Comparison of ENCODE assay signal across 16 cellular contexts in genomic region chr2:181978351-181979150, GRCh38. TPM values are rescaled to one million over a fixed set of nuclear protein-coding genes. Genes with fewer than 3 reads are reported as not detected.
A peak's percentile ranks its signal among the peaks of the same experiment; 100 is the strongest.
DNase-seq lines count a peak whose midpoint lies in the region; ATAC-seq, FAIRE-seq and TF ChIP-seq lines count a peak whose summit lies in the region.
"Had no signal": no experiment of that assay in that cellular context is flagged by ENCODE, and none has a peak within 500 bp of the region (broad histone marks: within the 10 kb centered on the region; RNA-seq: fewer than 3 reads in every experiment).

No MANE protein-coding gene starts in this region.

- no peak overlapping the region for H2AFZ ChIP-seq in HepG2 (ENCODE audit: low read length)
- H2AFZ ChIP-seq: GM23338 had no signal

- H3K4me1 ChIP-seq in HepG2 (ENCODE audit: insufficient read depth, low read length) (no peaks in the 10 kb centered on the region), A673 (ENCODE audit: insufficient read depth, low read length, poor library complexity, severe bottlenecking) (peaks cover under 1% of the 10 kb centered on the region)

- TF ChIP-seq EP300 in HepG2 (IDR thresholded peaks at IDR 0.05; ENCODE audit: low read depth in 2 of 2, low read length in 2 of 2) (no peak), HepG2 (CRISPR knock-in tag; IDR thresholded peaks at IDR 0.05; ENCODE audit: borderline replicate concordance) (no peak)

- H3K27ac ChIP-seq in HepG2 (ENCODE audit: extremely low read length, insufficient read depth, low read length) (no peak overlapping the region), A673 (ENCODE audit: low read depth, low read length, poor library complexity, severe bottlenecking) (no peak overlapping the region)

- no peak overlapping the region for H3K4me2 ChIP-seq in HepG2 (ENCODE audit: low read depth, low read length)
- H3K4me2 ChIP-seq: GM23338 had no signal

- TF ChIP-seq CTCF in HepG2 (CRISPR knock-in tag; IDR thresholded peaks at IDR 0.05) (no peak), A673 (conservative IDR thresholded peaks at IDR 0.05; ENCODE audit: low read depth, low read length) (no peak)

- WGBS in HepG2 (ENCODE audit: low lambda C conversion rate), result 38% methylated on average over 2 of the region's 2 CpGs

- no peak overlapping the region for H3K4me3 Mint-ChIP-seq in T-cell
- H3K4me3 Mint-ChIP-seq: GM23338; naive thymus-derived CD8-positive, alpha-beta T cell; WTC11 had no signal

- H3K27ac Mint-ChIP-seq in T-cell, result no peak overlapping the region
- H3K27ac Mint-ChIP-seq: GM23338; naive thymus-derived CD8-positive, alpha-beta T cell; WTC11 had no signal

- no peak overlapping the region for H3K9ac ChIP-seq in HepG2 (ENCODE audit: insufficient read depth, low read depth, low read length)

- BruUV-seq in HepG2 (replicated peaks; lab: Mats Ljungman, UMichigan) (no TSS peak), A673 (replicated peaks; lab: Mats Ljungman, UMichigan) (no TSS peak)

- no peaks in the 10 kb centered on the region for H3K36me3 ChIP-seq in HepG2 (replicated peaks in 1 of 2; ENCODE audit: control insufficient read depth in 1 of 2, insufficient read depth in 2 of 2, low read length in 2 of 2)
- H3K36me3 ChIP-seq in A673 (ENCODE audit: insufficient read depth, low read length, poor library complexity, severe bottlenecking), result no peaks in the 10 kb centered on the region

- ATAC-seq in GM21717 (IDR thresholded peaks at IDR 0.05; ENCODE audit: unreplicated experiment) (peak; percentile 31), HG03432 (IDR thresholded peaks at IDR 0.05; ENCODE audit: unreplicated experiment) (peak; percentile 31), esophagus mucosa (peak; percentile 44), HepG2 (no peak), T-cell (replicated peaks in 1 of 4) (no peak)
- ATAC-seq: GM23338; left colon; naive thymus-derived CD8-positive, alpha-beta T cell; WTC11 had no signal

- peak; percentile 13 for DNase-seq in EH (ENCODE audit: low read depth)
- DNase-seq in HEK293T (ENCODE audit: extremely low spot score), result no peak
- DNase-seq in HepG2 (ENCODE audit: low spot score), result no peak
- no peak for DNase-seq in T-cell
- DNase-seq in A673 (ENCODE audit: low spot score), result no peak
- DNase-seq: AML-193; left colon; naive thymus-derived CD8-positive, alpha-beta T cell; NCI-H2029 treated with DMSO at 0.1 percent for 48 hours; NK-92 treated with Interleukin-12 subunit alpha and Interleukin-12 subunit beta, amount 100 ng/mL, for 24 hours; stimulated activated naive CD4-positive, alpha-beta T cell treated with Interleukin-2 at 50 U/mL for 16 hours had no signal

- H3K27me3 ChIP-seq in HepG2 (ENCODE audit: control insufficient read depth in 1 of 2, insufficient read depth in 2 of 2, low read length in 2 of 2), result no peaks in the 10 kb centered on the region
- no peaks in the 10 kb centered on the region for H3K27me3 ChIP-seq in A673 (replicated peaks; ENCODE audit: insufficient read depth, low read depth, low read length, poor library complexity)

- intact Hi-C loops in HepG2 (cut with micrococcal nuclease; ENCODE audit: unreplicated experiment), result no loop called here
- intact Hi-C loops in A673 (cut with micrococcal nuclease; ENCODE audit: unreplicated experiment), result no loop called here

- no peak for TF ChIP-seq RAD21 in HepG2 (CRISPR knock-in tag; IDR thresholded peaks at IDR 0.05)

- CTCF ChIA-PET in HEK293T (lab: Yijun Ruan, JAX), result no interaction called here
- CTCF ChIA-PET in HepG2 (lab: Yijun Ruan, JAX; ENCODE audit: low intra/inter-chr PET ratio, low total read pairs), result no interaction called here
- CTCF ChIA-PET in T-cell (lab: Charles Lee), result no interaction called here
- CTCF ChIA-PET in A673 (lab: Charles Lee), result no interaction called here

- H3K36me3 Mint-ChIP-seq in T-cell, result no peaks in the 10 kb centered on the region
- H3K36me3 Mint-ChIP-seq: naive thymus-derived CD8-positive, alpha-beta T cell; WTC11 had no signal

- no peaks in the 10 kb centered on the region for H3K9me3 ChIP-seq in HepG2 (ENCODE audit: low read length)
- no peaks in the 10 kb centered on the region for H3K9me3 ChIP-seq in A673 (ENCODE audit: low read depth, low read length, poor library complexity, severe bottlenecking)

- peaks cover 0 to 6% of the 10 kb centered on the region in 2 donors for H3K27me3 Mint-ChIP-seq in T-cell

- POLR2A ChIA-PET in HEK293T (lab: Yijun Ruan, JAX) (no interaction called here), HepG2 (lab: Yijun Ruan, JAX) (no interaction called here), T-cell (lab: Charles Lee) (no interaction called here), A673 (lab: Charles Lee; ENCODE audit: low non-redundant PET) (no interaction called here)

- no peaks in the 10 kb centered on the region for H3K9me3 Mint-ChIP-seq in T-cell
- H3K9me3 Mint-ChIP-seq: GM23338, WTC11 had no signal

- H4K20me1 ChIP-seq in HepG2 (ENCODE audit: insufficient read depth, low read length), result no peaks in the 10 kb centered on the region

- H3K4me1 Mint-ChIP-seq in T-cell, result no peaks in the 10 kb centered on the region
- H3K4me1 Mint-ChIP-seq: GM23338; naive thymus-derived CD8-positive, alpha-beta T cell; WTC11 had no signal

- H3K4me3 ChIP-seq in HepG2 (replicated peaks in 1 of 3; ENCODE audit: insufficient read depth in 1 of 3, low read depth in 2 of 3, low read length in 3 of 3), result no peak overlapping the region
- no peak overlapping the region for H3K4me3 ChIP-seq in A673 (ENCODE audit: low read depth, low read length, poor library complexity, severe bottlenecking)
- H3K4me3 ChIP-seq: GM23338 had no signal

- in situ Hi-C loops in HepG2 (cut with HindIII; ENCODE audit: extremely low pct_ligation_motif_present, low pct_unique_long_range_greater_than_20kb), result no loop called here

- TF ChIP-seq POLR2A in HepG2 (IDR thresholded peaks at IDR 0.05; ENCODE audit: insufficient read depth in 1 of 2, low read depth in 2 of 2, low read length in 2 of 2), result no peak

- FAIRE-seq in HepG2 (lab: Jason Lieb, UNC), result no peak

- H3K79me2 ChIP-seq in HepG2 (ENCODE audit: insufficient read depth, low read length), result no peaks in the 10 kb centered on the region

TF ChIP-seq in HEK293T, 16 proteins besides CTCF, POLR2A, EP300 and RAD21 (continues in another document):
- TF ChIP-seq CTBP1 (IDR thresholded peaks at IDR 0.05; ENCODE audit: borderline replicate concordance), result no peak
- no peak for TF ChIP-seq TARDBP (IDR thresholded peaks at IDR 0.05)
- TF ChIP-seq ZNF384 (IDR thresholded peaks at IDR 0.05), result no peak
- no peak for TF ChIP-seq HDGF (IDR thresholded peaks at IDR 0.05; ENCODE audit: borderline replicate concordance)
- no peak for TF ChIP-seq L3MBTL2 (conservative IDR thresholded peaks at IDR 0.05)
- TF ChIP-seq LEF1 (IDR thresholded peaks at IDR 0.05; ENCODE audit: borderline replicate concordance), result no peak
- TF ChIP-seq SP1 (IDR thresholded peaks at IDR 0.05), result no peak
- TF ChIP-seq ELF4 (IDR thresholded peaks at IDR 0.05), result no peak
- no peak for TF ChIP-seq FOXA1 (IDR thresholded peaks at IDR 0.05)

TF ChIP-seq in HepG2, 621 proteins besides CTCF, POLR2A, EP300 and RAD21 (continues in another document):
- no peak for TF ChIP-seq ZNF20 (CRISPR knock-in tag; IDR thresholded peaks at IDR 0.05)
- no peak for TF ChIP-seq ZNF12 (CRISPR knock-in tag; IDR thresholded peaks at IDR 0.05)
- no peak for TF ChIP-seq TOPORS (CRISPR knock-in tag; IDR thresholded peaks at IDR 0.05)
- TF ChIP-seq PAF1 (CRISPR knock-in tag; IDR thresholded peaks at IDR 0.05), result no peak
- TF ChIP-seq RAD51 (IDR thresholded peaks at IDR 0.05; ENCODE audit: borderline replicate concordance), result no peak
- TF ChIP-seq ZNF747 (CRISPR knock-in tag; IDR thresholded peaks at IDR 0.05; ENCODE audit: borderline replicate concordance), result no peak
- TF ChIP-seq TRAFD1 (CRISPR knock-in tag; IDR thresholded peaks at IDR 0.05; ENCODE audit: borderline replicate concordance), result no peak
- no peak for TF ChIP-seq ZNF607 (CRISPR knock-in tag; IDR thresholded peaks at IDR 0.05; ENCODE audit: borderline replicate concordance)

RNA-seq across cellular contexts. Expression of gene PPP1R1C, which starts 7.1 kb away (rescaled TPM):
- 1.8 TPM for total RNA-seq in esophagus mucosa
- total RNA-seq in HepG2 (2016; rRNA removed; fragmentation: Illumina TruSeq; extraction: Trizol), result 1.5 and 2.4 TPM in 2 replicates
- 0.79 and 1.8 TPM in 2 replicates for total RNA-seq in HepG2 (2016; cell fraction: cytosol; rRNA removed; fragmentation: Illumina TruSeq; extraction: Trizol; ENCODE audit: low read depth)
- 1.7 and 1.9 TPM in 2 replicates for total RNA-seq in HepG2 (2016; cell fraction: insoluble cytoplasmic fraction; rRNA removed; fragmentation: Illumina TruSeq; extraction: Trizol)
- total RNA-seq in HepG2 (2016; cell fraction: membrane; rRNA removed; fragmentation: Illumina TruSeq; extraction: Trizol), result 1.8 and 1.9 TPM in 2 replicates
- total RNA-seq in HepG2 (2016; cell fraction: nucleus; rRNA removed; fragmentation: Illumina TruSeq; extraction: Trizol), result 2.1 and 2.4 TPM in 2 replicates
- 2.9 and 3.5 TPM in 2 replicates for polyA plus RNA-seq in HepG2 (2011; rRNA removed)
- 1.6 and 2.1 TPM in 2 replicates for polyA plus RNA-seq in HepG2 (2011; cell fraction: cytosol; rRNA removed)
- 0.87 and 0.90 TPM in 2 replicates for polyA plus RNA-seq in HepG2 (2011; cell fraction: nucleus; rRNA removed)
- polyA plus RNA-seq in HepG2 (2012), result 6.6 and 22.4 TPM in 2 replicates
- 0.83 and 1.6 TPM in 2 replicates for polyA plus RNA-seq in HepG2 (2016; cell fraction: cytosol; fragmentation: Illumina TruSeq; extraction: Trizol; ENCODE audit: low read depth)
- 2.9 and 3.3 TPM in 2 replicates for polyA plus RNA-seq in HepG2 (2016; cell fraction: insoluble cytoplasmic fraction; fragmentation: Illumina TruSeq; extraction: Trizol; ENCODE audit: low read depth)
- 3.2 and 3.5 TPM in 2 replicates for polyA plus RNA-seq in HepG2 (2016; cell fraction: membrane; fragmentation: Illumina TruSeq; extraction: Trizol; ENCODE audit: low read depth)
- polyA plus RNA-seq in HepG2 (2016; cell fraction: nucleus; fragmentation: Illumina TruSeq; extraction: Trizol; ENCODE audit: insufficient read depth, low read depth), result 1.2 and 2.1 TPM in 2 replicates
- polyA minus RNA-seq in HepG2 (2011; rRNA and poly(A)+ RNA removed; ENCODE audit: low replicate concordance), result 0.34 TPM in 1 of 2 replicates, not detected in the other
- polyA minus RNA-seq in HepG2 (2011; cell fraction: cytosol; rRNA and poly(A)+ RNA removed), result 1.5 TPM in 1 of 2 replicates, not detected in the other
- 5.0 and 5.9 TPM in 2 replicates for polyA minus RNA-seq in HepG2 (2011; cell fraction: nucleus; rRNA and poly(A)+ RNA removed)
- total RNA-seq in T-cell, result not detected
- total RNA-seq in A673 (2021), result 3.2 and 5.3 TPM in 2 replicates
- total RNA-seq: naive thymus-derived CD8-positive, alpha-beta T cell had no signal
- polyA plus RNA-seq: naive thymus-derived CD8-positive, alpha-beta T cell had no signal

Comparison
In these comparisons a context has a peak if more than half of its experiments do, and no peak if none do; other contexts are left out.
1. ATAC-seq: peak in GM21717 (single experiment), HG03432 (single experiment) and esophagus mucosa (single experiment); none in HepG2 (single experiment) and T-cell (0 of 4).